ENCODE assay signal across 8 cellular contexts in genomic region chr4:119286377-119287002, GRCh38. TPM values are rescaled to one million over a fixed set of nuclear protein-coding genes. Genes with fewer than 3 reads are reported as not detected.
A peak's percentile ranks its signal among the peaks of the same experiment; 100 is the strongest.
DNase-seq lines count a peak whose midpoint lies in the region; ATAC-seq, FAIRE-seq and TF ChIP-seq lines count a peak whose summit lies in the region.

No MANE protein-coding gene starts in this region.

- ATAC-seq in upper lobe of right lung (peak; percentile 58), HG03571 (IDR thresholded peaks at IDR 0.05; ENCODE audit: unreplicated experiment) (no peak)

- peak; percentile 67 for TF ChIP-seq CTCF in AG10803 (conservative IDR thresholded peaks at IDR 0.05; ENCODE audit: low read length)
- TF ChIP-seq CTCF in HFF-Myc (IDR thresholded peaks at IDR 0.05; ENCODE audit: low read depth, low read length, missing control alignments), result peak; percentile 28
- peak; percentile 72 for TF ChIP-seq CTCF in upper lobe of right lung (IDR thresholded peaks at IDR 0.05)

- H3K27me3 ChIP-seq in upper lobe of right lung, result no peaks in the 10 kb centered on the region

- peaks cover 11% of the 10 kb centered on the region for H3K36me3 ChIP-seq in upper lobe of right lung

- H3K4me1 ChIP-seq in upper lobe of right lung, result peaks cover 34% of the 10 kb centered on the region

- no peak overlapping the region for H3K27ac ChIP-seq in upper lobe of right lung

- peak; percentile 98 for FAIRE-seq in islet of Langerhans (lab: Jason Lieb, UNC)

- H3K9me3 ChIP-seq in upper lobe of right lung, result no peaks in the 10 kb centered on the region

- no peak overlapping the region for H3K4me3 ChIP-seq in AG10803 (ENCODE audit: low read length)
- no peak overlapping the region for H3K4me3 ChIP-seq in HFF-Myc (replicated peaks; ENCODE audit: low read depth, low read length)
- no peak overlapping the region for H3K4me3 ChIP-seq in upper lobe of right lung

- intact Hi-C loops in upper lobe of right lung (cut with DNase I), result loop anchor here (10.0 kb wide), 1 partner anchor 302 kb away; no protein-coding TSS in a partner anchor

- DNase-seq in AG10803 (ENCODE audit: low read depth) (peak; percentile 85), HFF-Myc (ENCODE audit: extremely low read depth, low read depth) (no peak), amniotic epithelial cell (ENCODE audit: low read depth) (peak; percentile 79), upper lobe of right lung (no peak), C1 segment of cervical spinal cord (lab: John Stamatoyannopoulos, UW) (no peak), amygdala (lab: John Stamatoyannopoulos, UW) (no peak)

RNA-seq across cellular contexts. Expression of gene FABP2, which starts 35.4 kb away (rescaled TPM):
- total RNA-seq in upper lobe of right lung, result not detected

Comparison
In these comparisons a context has a peak if more than half of its experiments do, and no peak if none do; other contexts are left out.
1. DNase-seq: peak in AG10803 (single experiment) and amniotic epithelial cell (single experiment); none in HFF-Myc (single experiment), upper lobe of right lung (single experiment), C1 segment of cervical spinal cord (0 of 14) and amygdala (0 of 56).
2. Peak in every context shown above with its lines, with median percentiles within 50 percentile points of each other: CTCF ChIP-seq.